ENCODE assay signal across 8 cellular contexts in genomic region chr11:27700351-27701261, GRCh38. TPM values are rescaled to one million over a fixed set of nuclear protein-coding genes. Genes with fewer than 3 reads are reported as not detected.
DNase-seq lines count a peak whose midpoint lies in the region; ATAC-seq, FAIRE-seq and TF ChIP-seq lines count a peak whose summit lies in the region.

BDNF (minus strand) TSS chr11:27700455; CDS start chr11:27658564, 41,891 bp downstream.

- H3K4me3 ChIP-seq in IMR-90 (ENCODE audit: insufficient read depth, low read depth, low read length) (peak within 1 kb of the TSS; percentile 85), iPS-18a (ENCODE audit: low read length) (peak within 1 kb of the TSS; percentile 92), skeletal muscle satellite cell (ENCODE audit: low read length) (peak within 1 kb of the TSS; percentile 91)

- H2BK120ac ChIP-seq in IMR-90 (ENCODE audit: low read depth, low read length), result peak within 1 kb of the TSS; percentile 90

- H2AK5ac ChIP-seq in IMR-90 (ENCODE audit: low read depth, low read length), result peak within 1 kb of the TSS; percentile 82

- peak within 1 kb of the TSS; percentile 88 for H2AFZ ChIP-seq in IMR-90 (replicated peaks; ENCODE audit: low read length, poor library complexity)

- intact Hi-C loops in IMR-90 (cut with micrococcal nuclease), result loop anchor here (1.0 to 5.0 kb wide), 8 partner anchors 18 to 1042 kb away; no protein-coding TSS in a partner anchor

- H3K4me2 ChIP-seq in IMR-90 (ENCODE audit: low read depth, low read length), result peak within 1 kb of the TSS; percentile 97
- peak within 1 kb of the TSS; percentile 94 for H3K4me2 ChIP-seq in skeletal muscle satellite cell (ENCODE audit: low read length)

- peak; percentile 19 for DNase-seq in stimulated activated CD4-positive, alpha-beta T cell treated with anti-CD3 and anti-CD28 coated beads, Interleukin-15, amount 100 ng/mL, for 24 hours
- DNase-seq in stimulated activated CD4-positive, alpha-beta T cell treated with anti-CD3 and anti-CD28 coated beads, Interleukin-2, amount 100 ng/mL, for 24 hours, result no peak
- DNase-seq in IMR-90 (peak; percentile 60), amniotic epithelial cell (ENCODE audit: low read depth) (peak; percentile 61), DMS153 treated with DMSO at 0.1 percent for 48 hours (lab: John Stamatoyannopoulos, UW; ENCODE audit: unreplicated experiment) (no peak), HTR-8/SVneo (ENCODE audit: insufficient read length, low spot score) (no peak)

- H3K36me3 ChIP-seq in IMR-90 (ENCODE audit: control insufficient read depth, insufficient read depth, low read length) (peaks cover 6% of the 10 kb centered on the region), iPS-18a (ENCODE audit: control insufficient read depth, low read depth, low read length) (no peaks in the 10 kb centered on the region), skeletal muscle satellite cell (ENCODE audit: insufficient read depth, low read length) (no peaks in the 10 kb centered on the region)

- peak within 1 kb of the TSS; percentile 97 for H3K23ac ChIP-seq in IMR-90 (ENCODE audit: low read depth, low read length)

- no peak for TF ChIP-seq CTCF in IMR-90 (conservative IDR thresholded peaks at IDR 0.05; ENCODE audit: low read depth, low read length)

- H3K9me3 ChIP-seq in IMR-90 (ENCODE audit: control insufficient read depth, insufficient read depth, low read length) (no peaks in the 10 kb centered on the region), iPS-18a (ENCODE audit: control insufficient read depth, low read depth, low read length) (no peaks in the 10 kb centered on the region), skeletal muscle satellite cell (replicated peaks; ENCODE audit: low read length) (no peaks in the 10 kb centered on the region)

- no TSS peak for BruUV-seq in IMR-90 (replicated peaks; lab: Mats Ljungman, UMichigan)

- H3K4ac ChIP-seq in IMR-90 (ENCODE audit: low read depth, low read length), result peak within 1 kb of the TSS; percentile 95

- ATAC-seq in IMR-90 (ENCODE audit: low read depth), result peak; percentile 33

- H4K91ac ChIP-seq in IMR-90 (ENCODE audit: insufficient read depth, low read depth, low read length), result peak within 1 kb of the TSS; percentile 93

- peak within 1 kb of the TSS; percentile 91 for H3K18ac ChIP-seq in IMR-90 (ENCODE audit: low read depth, low read length)

- peak within 1 kb of the TSS; percentile 98 for H3K14ac ChIP-seq in IMR-90 (replicated peaks; ENCODE audit: low read depth, low read length)

- H3K27me3 ChIP-seq in IMR-90 (ENCODE audit: control insufficient read depth, insufficient read depth, low read length) (no peaks in the 10 kb centered on the region), iPS-18a (ENCODE audit: control insufficient read depth, insufficient read depth, low read length) (peaks cover 55% of the 10 kb centered on the region), skeletal muscle satellite cell (ENCODE audit: control insufficient read depth, insufficient read depth, low read length) (peaks cover 5% of the 10 kb centered on the region)

- no peak for FAIRE-seq in HTR-8/SVneo (lab: Jason Lieb, UNC)

- POLR2A ChIA-PET in IMR-90 (lab: Charles Lee; ENCODE audit: unreplicated experiment), result interaction anchor here (0.5 to 2.4 kb wide), 8 partner anchors 22 to 1465 kb away, joined by 3 to 16 read pairs (median 7); partner anchors contain the start of genes KIF18A and METTL15

- H4K20me1 ChIP-seq in IMR-90 (ENCODE audit: insufficient read depth, low read length), result peaks cover 44% of the 10 kb centered on the region

- peak within 1 kb of the TSS; percentile 42; the same call in 1 of the 3 replicates for H2BK15ac ChIP-seq in IMR-90 (ENCODE audit: low read depth, low read length)

- peaks cover 4 to 22% of the 10 kb centered on the region in 2 experiments; a peak in 3 of 4 replicates for H3K79me1 ChIP-seq in IMR-90 (ENCODE audit: low read depth in 1 of 2, low read length in 2 of 2)

- H3K27ac ChIP-seq in IMR-90 (ENCODE audit: insufficient read depth, low read length), result peak within 1 kb of the TSS; percentile 99
- H3K27ac ChIP-seq in iPS-18a (ENCODE audit: low read length), result no peak within 1 kb of the TSS

- H3K9me1 ChIP-seq in IMR-90 (ENCODE audit: insufficient read depth, low read length), result no peaks in the 10 kb centered on the region

- H4K5ac ChIP-seq in IMR-90 (ENCODE audit: low read depth, low read length), result peak within 1 kb of the TSS; percentile 68

- H3K9ac ChIP-seq in IMR-90 (ENCODE audit: low read depth, low read length) (peak within 1 kb of the TSS; percentile 100), iPS-18a (ENCODE audit: low read length) (peak within 1 kb of the TSS; percentile 43), skeletal muscle satellite cell (ENCODE audit: low read depth, low read length) (peak within 1 kb of the TSS; percentile 94)

- peak within 1 kb of the TSS; percentile 90 to 92 for H4K8ac ChIP-seq in IMR-90 (ENCODE audit: low read depth in 2 of 2, low read length in 2 of 2)

- peak within 1 kb of the TSS; percentile 87 for H2AK9ac ChIP-seq in IMR-90 (replicated peaks; ENCODE audit: low read depth, low read length, poor library complexity)

- in situ Hi-C loops in IMR-90 (cut with MboI; ENCODE audit: low sequenced_read_pairs), result loop anchor here (5.0 to 25.0 kb wide), 5 partner anchors 404 to 1632 kb away; partner anchors contain the start of genes KIF18A and METTL15

- peaks cover 6% of the 10 kb centered on the region; the same call in 1 of the 2 replicates for H3K4me1 ChIP-seq in IMR-90 (ENCODE audit: control insufficient read depth, insufficient read depth, low read length)
- peaks cover 38% of the 10 kb centered on the region for H3K4me1 ChIP-seq in iPS-18a (ENCODE audit: control insufficient read depth, low read depth, low read length)
- peaks cover 33% of the 10 kb centered on the region for H3K4me1 ChIP-seq in skeletal muscle satellite cell (ENCODE audit: control insufficient read depth, insufficient read depth, low read length)

- TF ChIP-seq POLR2A in IMR-90 (IDR thresholded peaks at IDR 0.05; ENCODE audit: low read depth, low read length), result peak; percentile 88

- WGBS in IMR-90 (ENCODE audit: extremely low coverage in 2 of 2, insufficient read length in 1 of 2), 2 experiments, result 0% methylated on average over 7 of the region's 91 CpGs; no CpG with 5 or more reads in 1 of the 2 experiments

- dilution Hi-C loops in IMR-90 (cut with HindIII; ENCODE audit: low sequenced_read_pairs, unreplicated experiment), result no loop called here

- peak within 1 kb of the TSS; percentile 98 for H3K56ac ChIP-seq in IMR-90 (ENCODE audit: extremely low read depth, insufficient read depth, low read length)

- no peak for TF ChIP-seq RAD21 in IMR-90 (IDR thresholded peaks at IDR 0.05; ENCODE audit: low read length)

- H2BK5ac ChIP-seq in IMR-90 (ENCODE audit: low read depth, low read length, poor library complexity, severe bottlenecking), result peak within 1 kb of the TSS; percentile 92

- peak within 1 kb of the TSS; percentile 37 for H2BK20ac ChIP-seq in IMR-90 (ENCODE audit: low read depth, low read length)

- CTCF ChIA-PET in IMR-90 (lab: Yijun Ruan, JAX), result interaction anchor here (0.5 to 1.6 kb wide), 4 partner anchors 12 to 1629 kb away, joined by 3 read pairs; no protein-coding TSS in a partner anchor

TF ChIP-seq in IMR-90, 13 proteins besides CTCF, POLR2A, EP300 and RAD21:
- TF ChIP-seq MAZ (IDR thresholded peaks at IDR 0.05; ENCODE audit: borderline replicate concordance, low read depth, low read length) (peak; percentile 35; the same call in 1 of the 2 replicates), RCOR1 (IDR thresholded peaks at IDR 0.05; ENCODE audit: insufficient replicate concordance, low read length) (no peak)

RNA-seq across cellular contexts. Expression of gene BDNF, which starts in this region (rescaled TPM):
- total RNA-seq in IMR-90 (2012; rRNA removed), result 152 and 174 TPM in 2 replicates
- 91.9 and 94.8 TPM in 2 replicates for polyA plus RNA-seq in IMR-90 (2012; rRNA removed)
- 50.7 and 60.1 TPM in 2 replicates for polyA plus RNA-seq in IMR-90 (2012; cell fraction: cytosol; rRNA removed)
- 65.9 and 184 TPM in 2 replicates for polyA plus RNA-seq in IMR-90 (2012; cell fraction: nucleus; rRNA removed; ENCODE audit: low replicate concordance)
- 0.25 and 1.5 TPM in 2 replicates for total RNA-seq in skeletal muscle satellite cell (2012; rRNA removed)

Comparison
In these comparisons a context has a peak if more than half of its experiments do, and no peak if none do; other contexts are left out.
1. DNase-seq: peak in stimulated activated CD4-positive, alpha-beta T cell treated with anti-CD3 and anti-CD28 coated beads, Interleukin-15, amount 100 ng/mL, for 24 hours (single experiment), IMR-90 (single experiment) and amniotic epithelial cell (single experiment); none in stimulated activated CD4-positive, alpha-beta T cell treated with anti-CD3 and anti-CD28 coated beads, Interleukin-2, amount 100 ng/mL, for 24 hours (0 of 2), DMS153 treated with DMSO at 0.1 percent for 48 hours (single experiment) and HTR-8/SVneo (single experiment).
2. H3K9ac ChIP-seq: peak in every context shown above with its lines; median percentile 100 in IMR-90; 94 in skeletal muscle satellite cell; 43 in iPS-18a.
3. Peak in every context shown above with its lines, with median percentiles within 50 percentile points of each other: H3K4me3 ChIP-seq.